Comparison of ENCODE assay signal across 10 cellular contexts in the genomic region with DNA sequence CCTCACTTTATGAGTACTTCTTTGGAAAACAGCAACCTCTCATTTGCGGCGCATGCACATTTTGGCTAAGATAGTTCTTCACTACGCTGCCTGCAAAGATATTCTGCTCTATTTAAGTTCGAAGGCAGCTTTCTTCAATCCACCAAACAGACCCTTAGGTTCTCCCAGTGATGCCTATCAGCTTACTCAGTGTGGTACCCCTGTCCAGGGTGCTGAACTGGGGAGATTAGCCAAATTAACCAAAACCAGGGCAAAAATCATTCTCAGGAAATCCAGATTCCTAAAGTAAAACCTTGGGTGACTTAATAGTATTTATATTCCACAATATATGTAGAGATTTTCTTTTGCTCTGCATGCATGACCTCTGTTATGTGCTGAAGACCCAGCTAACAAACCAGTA.
A peak's percentile ranks its signal among the peaks of the same experiment; 100 is the strongest.
DNase-seq lines count a peak whose midpoint lies in the region; ATAC-seq and TF ChIP-seq lines count a peak whose summit lies in the region.
"Had no signal": no experiment of that assay in that cellular context is flagged by ENCODE, and none has a peak within 500 bp of the region (broad histone marks: within the 10 kb centered on the region; RNA-seq: fewer than 3 reads in every experiment).

No MANE protein-coding gene starts in this region.

- TF ChIP-seq CTCF in HCT116 (IDR thresholded peaks at IDR 0.05 in 2 of 3, conservative IDR thresholded peaks at IDR 0.05 in 1 of 3; ENCODE audit: borderline replicate concordance in 1 of 3, insufficient read depth in 1 of 3, low read depth in 2 of 3, low read length in 2 of 3), result no peak
- TF ChIP-seq CTCF in transverse colon (IDR thresholded peaks at IDR 0.05), result no peak

- ATAC-seq in HCT116 (no peak), HG03280 (IDR thresholded peaks at IDR 0.05; ENCODE audit: unreplicated experiment) (no peak), HG03039 (IDR thresholded peaks at IDR 0.05; ENCODE audit: unreplicated experiment) (no peak)
- ATAC-seq: T-cell had no signal

- no TSS peak for BruUV-seq in HCT116 (replicated peaks; lab: Mats Ljungman, UMichigan)

- WGBS in transverse colon (ENCODE audit: low coverage in 1 of 2), 2 donors, result 47 to 59% methylated on average over 3 to 4 of the region's 4 CpGs

- no peak overlapping the region for H3K4me2 ChIP-seq in HCT116 (ENCODE audit: low read length)

- no peak for TF ChIP-seq EP300 in transverse colon (IDR thresholded peaks at IDR 0.05; ENCODE audit: low read depth)

- no peaks in the 10 kb centered on the region for H4K20me1 ChIP-seq in HCT116 (ENCODE audit: insufficient read depth)

- peak; percentile 10 for DNase-seq in AG08395 (ENCODE audit: low spot score)
- DNase-seq in HCT116 (ENCODE audit: low read depth, low spot score), result no peak
- peak; percentile 35 for DNase-seq in T1000 (lab: John Stamatoyannopoulos, UW)
- DNase-seq in iPS-NIHi11 (ENCODE audit: low spot score), result peak; percentile 72
- no peak for DNase-seq in transverse colon
- DNase-seq in germinal center (ENCODE audit: low spot score), result no peak
- DNase-seq: effector CD8-positive, alpha-beta T cell; T-cell had no signal

- H3K4me1 ChIP-seq in HCT116 (ENCODE audit: control insufficient read depth in 1 of 2, insufficient read depth in 2 of 2, low read length in 2 of 2) (no peaks in the 10 kb centered on the region), transverse colon (no peaks in the 10 kb centered on the region)

- CTCF ChIA-PET in HCT116 (lab: Charles Lee), result interaction anchor here (1.3 kb wide), 1 partner anchor 40 kb away, joined by 3 read pairs; no protein-coding TSS in a partner anchor

- no peak for TF ChIP-seq POLR2A in HCT116 (IDR thresholded peaks at IDR 0.05; ENCODE audit: borderline replicate concordance, extremely low read depth, insufficient read depth, insufficient read length)
- no peak for TF ChIP-seq POLR2A in transverse colon (IDR thresholded peaks at IDR 0.05)

- H3K9me3 ChIP-seq in HCT116 (ENCODE audit: control insufficient read depth in 1 of 2, insufficient read depth in 1 of 2, low read depth in 1 of 2, low read length in 2 of 2) (no peaks in the 10 kb centered on the region), transverse colon (no peaks in the 10 kb centered on the region)

- POLR2A ChIA-PET in HCT116 (lab: Charles Lee), result no interaction called here

- intact Hi-C loops in HCT116 (cut with micrococcal nuclease), result no loop called here
- intact Hi-C loops in transverse colon (cut with DNase I; ENCODE audit: low total_unique reads), result no loop called here

- H3K27me3 ChIP-seq in HCT116 (ENCODE audit: insufficient read depth, low read length), result peaks cover 24% of the 10 kb centered on the region; the same call in 1 of the 2 replicates
- no peaks in the 10 kb centered on the region for H3K27me3 ChIP-seq in transverse colon

- H2AFZ ChIP-seq in HCT116 (ENCODE audit: low read depth, low read length, poor library complexity, severe bottlenecking), result no peak overlapping the region

- H3K9ac ChIP-seq in HCT116 (ENCODE audit: low read length), result no peak overlapping the region

- RAD21 ChIA-PET in HCT116 (lab: Charles Lee; ENCODE audit: low non-redundant PET in 1 of 2, low total read pairs in 2 of 2, uncharacterized antibody in 2 of 2, unreplicated experiment in 2 of 2), result no interaction called here

- H3K27ac ChIP-seq in HCT116 (ENCODE audit: low read depth, low read length) (no peak overlapping the region), transverse colon (no peak overlapping the region)

- in situ Hi-C loops in transverse colon (cut with MboI; ENCODE audit: low pct_ligation_motif_present in 1 of 4, low pct_unique_long_range_greater_than_20kb in 1 of 4, low sequenced_read_pairs in 3 of 4), result no loop called here

- H3K9me2 ChIP-seq in HCT116 (ENCODE audit: insufficient read depth), result no peaks in the 10 kb centered on the region

- H3K4me3 ChIP-seq in HCT116 (replicated peaks in 1 of 2; ENCODE audit: low read depth in 1 of 2, low read length in 2 of 2), result no peak overlapping the region
- H3K4me3 ChIP-seq in transverse colon, result no peak overlapping the region

- TF ChIP-seq RAD21 in HCT116 (IDR thresholded peaks at IDR 0.05; ENCODE audit: low read depth), result no peak

- H3K36me3 ChIP-seq in HCT116 (ENCODE audit: control insufficient read depth in 1 of 2, insufficient read depth in 2 of 2, low read length in 2 of 2) (no peaks in the 10 kb centered on the region), transverse colon (no peaks in the 10 kb centered on the region)

- H3K79me2 ChIP-seq in HCT116 (ENCODE audit: insufficient read depth, low read length), result no peaks in the 10 kb centered on the region

TF ChIP-seq in HCT116, 20 proteins besides CTCF, POLR2A, EP300 and RAD21:
- no peak for TF ChIP-seq JUND (IDR thresholded peaks at IDR 0.05)
- no peak for TF ChIP-seq ZFX (IDR thresholded peaks at IDR 0.05)
- TF ChIP-seq POLR2AphosphoS5 (IDR thresholded peaks at IDR 0.05; ENCODE audit: low read depth, low read length), result no peak
- TF ChIP-seq, protein P1, sequence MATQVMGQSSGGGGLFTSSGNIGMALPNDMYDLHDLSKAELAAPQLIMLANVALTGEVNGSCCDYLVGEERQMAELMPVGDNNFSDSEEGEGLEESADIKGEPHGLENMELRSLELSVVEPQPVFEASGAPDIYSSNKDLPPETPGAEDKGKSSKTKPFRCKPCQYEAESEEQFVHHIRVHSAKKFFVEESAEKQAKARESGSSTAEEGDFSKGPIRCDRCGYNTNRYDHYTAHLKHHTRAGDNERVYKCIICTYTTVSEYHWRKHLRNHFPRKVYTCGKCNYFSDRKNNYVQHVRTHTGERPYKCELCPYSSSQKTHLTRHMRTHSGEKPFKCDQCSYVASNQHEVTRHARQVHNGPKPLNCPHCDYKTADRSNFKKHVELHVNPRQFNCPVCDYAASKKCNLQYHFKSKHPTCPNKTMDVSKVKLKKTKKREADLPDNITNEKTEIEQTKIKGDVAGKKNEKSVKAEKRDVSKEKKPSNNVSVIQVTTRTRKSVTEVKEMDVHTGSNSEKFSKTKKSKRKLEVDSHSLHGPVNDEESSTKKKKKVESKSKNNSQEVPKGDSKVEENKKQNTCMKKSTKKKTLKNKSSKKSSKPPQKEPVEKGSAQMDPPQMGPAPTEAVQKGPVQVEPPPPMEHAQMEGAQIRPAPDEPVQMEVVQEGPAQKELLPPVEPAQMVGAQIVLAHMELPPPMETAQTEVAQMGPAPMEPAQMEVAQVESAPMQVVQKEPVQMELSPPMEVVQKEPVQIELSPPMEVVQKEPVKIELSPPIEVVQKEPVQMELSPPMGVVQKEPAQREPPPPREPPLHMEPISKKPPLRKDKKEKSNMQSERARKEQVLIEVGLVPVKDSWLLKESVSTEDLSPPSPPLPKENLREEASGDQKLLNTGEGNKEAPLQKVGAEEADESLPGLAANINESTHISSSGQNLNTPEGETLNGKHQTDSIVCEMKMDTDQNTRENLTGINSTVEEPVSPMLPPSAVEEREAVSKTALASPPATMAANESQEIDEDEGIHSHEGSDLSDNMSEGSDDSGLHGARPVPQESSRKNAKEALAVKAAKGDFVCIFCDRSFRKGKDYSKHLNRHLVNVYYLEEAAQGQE (IDR thresholded peaks at IDR 0.05; ENCODE audit: low read depth), result peak; percentile 86
- no peak for TF ChIP-seq SP1 (IDR thresholded peaks at IDR 0.05; ENCODE audit: low read depth)
- no peak for TF ChIP-seq YY1 (IDR thresholded peaks at IDR 0.05; ENCODE audit: extremely low read depth, insufficient replicate concordance, low read depth, low read length)

Comparison
In these comparisons a context has a peak if more than half of its experiments do, and no peak if none do; other contexts are left out.
1. DNase-seq: peak in AG08395 (single experiment), T1000 (single experiment) and iPS-NIHi11 (single experiment); none in HCT116 (single experiment), transverse colon (single experiment) and germinal center (single experiment).